In the genomic region with DNA sequence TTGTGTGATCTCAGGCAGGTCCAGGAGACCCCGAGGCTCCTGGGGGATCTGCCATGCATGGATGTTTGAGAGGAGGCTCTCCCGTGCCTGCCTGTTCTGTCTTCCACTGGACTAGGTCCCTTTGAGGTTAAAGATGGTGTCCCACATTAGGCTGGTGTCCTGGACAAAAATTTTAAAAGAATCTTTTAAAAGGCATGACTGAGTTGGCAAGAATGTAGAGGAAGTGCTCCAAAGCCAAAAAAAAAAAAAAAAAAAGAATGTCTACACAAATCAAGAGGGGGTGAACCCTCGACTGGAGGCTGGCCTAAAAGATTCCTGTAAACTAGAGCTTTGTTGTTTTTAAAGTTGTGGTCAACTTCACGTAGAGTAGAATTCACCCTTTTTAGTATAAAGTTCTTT, we compare ENCODE assay signal across 12 cellular contexts. TPM values are rescaled to one million over a fixed set of nuclear protein-coding genes. Genes with fewer than 3 reads are reported as not detected.
DNase-seq lines count a peak whose midpoint lies in the region; ATAC-seq and TF ChIP-seq lines count a peak whose summit lies in the region.
"Had no signal": no experiment of that assay in that cellular context is flagged by ENCODE, and none has a peak within 500 bp of the region (broad histone marks: within the 10 kb centered on the region; RNA-seq: fewer than 3 reads in every experiment).

No MANE protein-coding gene starts in this region.

- H3K79me1 ChIP-seq in mesenchymal stem cell (replicated peaks; ENCODE audit: low read length, poor library complexity, severe bottlenecking), result no peaks in the 10 kb centered on the region

- H3K79me2 ChIP-seq in mammary epithelial cell (ENCODE audit: insufficient read depth, low read length), result no peaks in the 10 kb centered on the region
- H3K79me2 ChIP-seq: hepatocyte had no signal

- H3K4ac ChIP-seq in mesenchymal stem cell (ENCODE audit: low read depth in 1 of 2, low read length in 2 of 2), result peak overlapping the region in 1 of 2 experiments; percentile 57

- no peaks in the 10 kb centered on the region for H3K36me3 ChIP-seq in MG63
- no peaks in the 10 kb centered on the region for H3K36me3 ChIP-seq in mammary epithelial cell (ENCODE audit: insufficient read depth, low read length)
- no peaks in the 10 kb centered on the region for H3K36me3 ChIP-seq in mesenchymal stem cell (ENCODE audit: control insufficient read depth in 1 of 2, insufficient read depth in 2 of 2, low read depth in 1 of 2, low read length in 2 of 2)
- H3K36me3 ChIP-seq: lower lobe of right lung, pancreas had no signal

- H3K27me3 ChIP-seq in MG63 (no peaks in the 10 kb centered on the region), mammary epithelial cell (ENCODE audit: insufficient read depth, low read length) (no peaks in the 10 kb centered on the region), mesenchymal stem cell (ENCODE audit: control insufficient read depth in 1 of 2, insufficient read depth in 1 of 2, low read length in 2 of 2) (peaks cover 0 to 19% of the 10 kb centered on the region in 2 experiments)
- H3K27me3 ChIP-seq: hepatocyte, pancreas had no signal

- H2AFZ ChIP-seq in mammary epithelial cell (ENCODE audit: low read depth, low read length) (peak overlapping the region; percentile 83), mesenchymal stem cell (ENCODE audit: low read depth, low read length) (peak overlapping the region; percentile 76)
- H2AFZ ChIP-seq: hepatocyte had no signal

- no peak overlapping the region for H3K4me3 ChIP-seq in AG10803 (ENCODE audit: low read length)
- no peak overlapping the region for H3K4me3 ChIP-seq in MG63
- H3K4me3 ChIP-seq in mammary epithelial cell (replicated peaks in 1 of 3; ENCODE audit: insufficient read depth in 1 of 3, low read depth in 2 of 3, low read length in 3 of 3), result no peak overlapping the region
- H3K4me3 ChIP-seq in mesenchymal stem cell (ENCODE audit: insufficient read depth in 1 of 2, low read depth in 1 of 2, low read length in 2 of 2), result no peak overlapping the region
- H3K4me3 ChIP-seq: hepatocyte, lower lobe of right lung, pancreas had no signal

- peak overlapping the region; percentile 92 for H2BK5ac ChIP-seq in mesenchymal stem cell (ENCODE audit: low read depth, low read length, poor library complexity, severe bottlenecking)

- H3K23ac ChIP-seq in mesenchymal stem cell (ENCODE audit: low read length in 2 of 2), result no peak overlapping the region

- H3K27ac ChIP-seq in mammary epithelial cell (ENCODE audit: insufficient read depth, low read depth, low read length), result peak overlapping the region; percentile 49
- peak overlapping the region; percentile 95 for H3K27ac ChIP-seq in mesenchymal stem cell (ENCODE audit: low read length, poor library complexity, severe bottlenecking)
- H3K27ac ChIP-seq: hepatocyte, lower lobe of right lung, pancreas had no signal

- WGBS in mammary epithelial cell (ENCODE audit: low coverage, missing lambda C conversion rate), result 6% methylated on average over 4 of the region's 4 CpGs
- WGBS in mesenchymal stem cell, result 21% methylated on average over 4 of the region's 4 CpGs

- H3K18ac ChIP-seq in mesenchymal stem cell (ENCODE audit: low read depth in 1 of 2, low read length in 2 of 2), result peak overlapping the region in 1 of 2 experiments; percentile 84

- H3K4me2 ChIP-seq in mammary epithelial cell (ENCODE audit: insufficient read depth, low read depth, low read length) (peak overlapping the region; percentile 14), mesenchymal stem cell (ENCODE audit: low read length, poor library complexity, severe bottlenecking) (peak overlapping the region; percentile 7)
- H3K4me2 ChIP-seq: hepatocyte had no signal

- intact Hi-C loops in mammary epithelial cell (cut with micrococcal nuclease), result loop anchor here (2.0 to 5.0 kb wide), 2 partner anchors 40 to 49 kb away; no protein-coding TSS in a partner anchor

- H2BK15ac ChIP-seq in mesenchymal stem cell (ENCODE audit: low read depth, poor library complexity, severe bottlenecking), result peak overlapping the region; percentile 53

- H2AK5ac ChIP-seq in mesenchymal stem cell (ENCODE audit: low read length, severe bottlenecking), result peak overlapping the region; percentile 59

- H2BK120ac ChIP-seq in mesenchymal stem cell (ENCODE audit: low read depth, low read length), result peak overlapping the region; percentile 73

- H3K9me3 ChIP-seq in MG63, result no peaks in the 10 kb centered on the region
- H3K9me3 ChIP-seq in mammary epithelial cell (replicated peaks; ENCODE audit: insufficient read depth, low read length), result no peaks in the 10 kb centered on the region
- no peaks in the 10 kb centered on the region for H3K9me3 ChIP-seq in mesenchymal stem cell (ENCODE audit: control insufficient read depth, low read length)
- H3K9me3 ChIP-seq: lower lobe of right lung, pancreas had no signal

- in situ Hi-C loops in mammary epithelial cell (cut with MboI; ENCODE audit: low sequenced_read_pairs in 2 of 2), result no loop called here

- H2BK12ac ChIP-seq in mesenchymal stem cell (ENCODE audit: low read length in 2 of 2), result peak overlapping the region; percentile 88 to 91

- peak; percentile 92 for DNase-seq in AG10803 (ENCODE audit: low read depth)
- DNase-seq in MG63, result peak; percentile 69
- peak; percentile 34 for DNase-seq in mammary epithelial cell
- DNase-seq in mesenchymal stem cell, result peak; percentile 65
- DNase-seq in GM10266 (ENCODE audit: extremely low spot score), result no peak
- DNase-seq in NCI-H1694 treated with DMSO at 0.1 percent for 48 hours (lab: John Stamatoyannopoulos, UW), result no peak
- DNase-seq in T-helper 9 cell, result no peak
- DNase-seq: C1 segment of cervical spinal cord, lower lobe of right lung had no signal

- H4K20me1 ChIP-seq in mammary epithelial cell (ENCODE audit: insufficient read depth, low read length), result no peaks in the 10 kb centered on the region

- H4K8ac ChIP-seq in mesenchymal stem cell (ENCODE audit: low read length), result peak overlapping the region; percentile 90

- H3K14ac ChIP-seq in mesenchymal stem cell (ENCODE audit: low read length in 2 of 2), result no peak overlapping the region

- peak overlapping the region; percentile 44 for H4K91ac ChIP-seq in mesenchymal stem cell (ENCODE audit: low read length)

- H3K4me1 ChIP-seq in mammary epithelial cell (ENCODE audit: insufficient read depth, low read length) (peaks cover 19% of the 10 kb centered on the region), mesenchymal stem cell (ENCODE audit: control insufficient read depth, insufficient read depth, low read depth, low read length) (peaks cover 11% of the 10 kb centered on the region)
- H3K4me1 ChIP-seq: lower lobe of right lung, pancreas had no signal

- TF ChIP-seq CTCF in AG10803 (conservative IDR thresholded peaks at IDR 0.05; ENCODE audit: low read length), result no peak
- no peak for TF ChIP-seq CTCF in mammary epithelial cell (conservative IDR thresholded peaks at IDR 0.05 in 1 of 2, IDR thresholded peaks at IDR 0.05 in 1 of 2; ENCODE audit: extremely low read depth in 1 of 2, insufficient read depth in 1 of 2, low read depth in 1 of 2, low read length in 2 of 2)
- TF ChIP-seq CTCF in GM10266 (IDR thresholded peaks at IDR 0.05; ENCODE audit: control insufficient read depth, insufficient read depth, low read depth, missing control alignments), result no peak

- no TSS peak for BruUV-seq in mammary epithelial cell (replicated peaks; lab: Mats Ljungman, UMichigan)

- dilution Hi-C loops in mammary epithelial cell (cut with HindIII; ENCODE audit: low sequenced_read_pairs), result no loop called here

- no peak overlapping the region for H3K9ac ChIP-seq in mammary epithelial cell (ENCODE audit: insufficient read depth, low read length)
- H3K9ac ChIP-seq in mesenchymal stem cell (ENCODE audit: low read length), result peak overlapping the region; percentile 49

- no peak for ATAC-seq in HG03521 (IDR thresholded peaks at IDR 0.05; ENCODE audit: unreplicated experiment)

- CTCF ChIA-PET in mammary epithelial cell (lab: Charles Lee; ENCODE audit: low non-redundant PET), result no interaction called here

RNA-seq across cellular contexts. Expression of a gene that starts 36.4 kb away (rescaled TPM):
- 0.03 TPM in 1 of 2 replicates, not detected in the other for total RNA-seq in MG63 (2014; rRNA removed; shearing (Covaris generic); ENCODE audit: low replicate concordance)
- under 1 TPM; 0.17 to 0.40 TPM for total RNA-seq in mammary epithelial cell
- 0.32 TPM for polyA plus RNA-seq in mammary epithelial cell
- not detected for polyA minus RNA-seq in mammary epithelial cell
- polyA plus RNA-seq in mesenchymal stem cell (2013, experiment 1 of 2), result 0.03 TPM
- polyA plus RNA-seq in mesenchymal stem cell (2013, experiment 2 of 2), result 0.10 TPM
- total RNA-seq: hepatocyte, lower lobe of right lung, pancreas had no signal
- polyA plus RNA-seq: hepatocyte had no signal

RNA-seq across cellular contexts. Expression of a gene that starts 49.2 kb away (rescaled TPM):
- total RNA-seq in MG63 (2014; rRNA removed; shearing (Covaris generic); ENCODE audit: low replicate concordance), result 0.20 TPM in 1 of 2 replicates, not detected in the other
- total RNA-seq in mammary epithelial cell, result 1 to 10 TPM; 1.3 to 2.2 TPM
- 0.97 TPM for polyA plus RNA-seq in mammary epithelial cell
- 4.7 TPM for polyA minus RNA-seq in mammary epithelial cell
- polyA plus RNA-seq in mesenchymal stem cell (2013, experiment 1 of 2), result 0.04 TPM
- 0.03 TPM for polyA plus RNA-seq in mesenchymal stem cell (2013, experiment 2 of 2)

Comparison
In these comparisons a context has a peak if more than half of its experiments do, and no peak if none do; other contexts are left out.
1. DNase-seq: peak in AG10803 (single experiment), MG63 (single experiment), mammary epithelial cell (single experiment) and mesenchymal stem cell (single experiment); none in GM10266 (single experiment), NCI-H1694 treated with DMSO at 0.1 percent for 48 hours (single experiment) and T-helper 9 cell (single experiment).